ENCODE assay signal across 20 cellular contexts in genomic region chr1:204439976-204440375, GRCh38. TPM values are rescaled to one million over a fixed set of nuclear protein-coding genes. Genes with fewer than 3 reads are reported as not detected.
A peak's percentile ranks its signal among the peaks of the same experiment; 100 is the strongest.
DNase-seq lines count a peak whose midpoint lies in the region; ATAC-seq and TF ChIP-seq lines count a peak whose summit lies in the region.
"Had no signal": no experiment of that assay in that cellular context is flagged by ENCODE, and none has a peak within 500 bp of the region (broad histone marks: within the 10 kb centered on the region; RNA-seq: fewer than 3 reads in every experiment).

No MANE protein-coding gene starts in this region.

- TF ChIP-seq CTCF in endothelial cell (IDR thresholded peaks at IDR 0.05; ENCODE audit: unreplicated experiment) (no peak), type B pancreatic cell (conservative IDR thresholded peaks at IDR 0.05) (no peak)

- H3K9me3 Mint-ChIP-seq in endothelial cell (ENCODE audit: unreplicated experiment) (no peaks in the 10 kb centered on the region), type B pancreatic cell (no peaks in the 10 kb centered on the region)
- H3K9me3 Mint-ChIP-seq: activated CD4-positive, alpha-beta memory T cell treated with anti-CD3 and anti-CD28 coated beads, Interleukin-2, amount 10 ng/mL, durations not matched to agents 7 days and 5 days; activated T-cell treated with anti-CD3 and anti-CD28 coated beads, Interleukin-2, amount 50 U/mL, for 24 hours; IgD-negative memory B cell had no signal

- peaks cover 40% of the 10 kb centered on the region for H3K4me1 Mint-ChIP-seq in endothelial cell (ENCODE audit: unreplicated experiment)
- no peaks in the 10 kb centered on the region for H3K4me1 Mint-ChIP-seq in type B pancreatic cell (ENCODE audit: unreplicated experiment)

- H3K4me3 Mint-ChIP-seq in endothelial cell (ENCODE audit: unreplicated experiment) (peak overlapping the region; percentile 45), type B pancreatic cell (no peak overlapping the region)
- H3K4me3 Mint-ChIP-seq: activated CD4-positive, alpha-beta memory T cell treated with anti-CD3 and anti-CD28 coated beads, Interleukin-2, amount 10 ng/mL, durations not matched to agents 7 days and 5 days; activated T-cell treated with anti-CD3 and anti-CD28 coated beads, Interleukin-2, amount 50 U/mL, for 24 hours had no signal

- no peak overlapping the region for H3K27ac Mint-ChIP-seq in endothelial cell (ENCODE audit: unreplicated experiment)
- H3K27ac Mint-ChIP-seq in type B pancreatic cell: peak overlapping the region; percentile 28
- H3K27ac Mint-ChIP-seq: activated CD4-positive, alpha-beta memory T cell treated with anti-CD3 and anti-CD28 coated beads, Interleukin-2, amount 10 ng/mL, durations not matched to agents 7 days and 5 days; IgD-negative memory B cell had no signal

- H3K9me3 ChIP-seq in right cardiac atrium (ENCODE audit: control insufficient read depth, low read length) (no peaks in the 10 kb centered on the region), SJCRH30 (replicated peaks) (no peaks in the 10 kb centered on the region)

- H3K4me1 ChIP-seq in right cardiac atrium (ENCODE audit: control insufficient read depth, insufficient read depth, low read length) (peaks cover 11% of the 10 kb centered on the region), SJCRH30 (peaks cover 4% of the 10 kb centered on the region)

- H3K4me3 ChIP-seq in right cardiac atrium (ENCODE audit: low read length) (no peak overlapping the region), SJCRH30 (no peak overlapping the region)
- H3K4me3 ChIP-seq: SK-N-MC had no signal

- DNase-seq in endothelial cell (ENCODE audit: low spot score) (no peak), right cardiac atrium (peak; percentile 57 to 80 (median 73)), sciatic nerve (ENCODE audit: low spot score) (peak; percentile 74), type B pancreatic cell (ENCODE audit: extremely low spot score, unreplicated experiment) (no peak), SJCRH30 (no peak)
- DNase-seq: activated CD4-positive, alpha-beta memory T cell treated with anti-CD3 and anti-CD28 coated beads, Interleukin-2, amount 10 ng/mL, durations not matched to agents 7 days and 5 days; activated CD4-positive, CD25-positive, alpha-beta regulatory T cell; activated naive CD4-positive, alpha-beta T cell treated with anti-CD3 and anti-CD28 coated beads, Interleukin-2, amount 50 U/mL, for 16 hours; activated T-cell treated with anti-CD3 and anti-CD28 coated beads, Interleukin-2, amount 50 U/mL, for 24 hours; MM.1S; NCI-H187 treated with DMSO at 0.1 percent for 48 hours; NCI-H2227 treated with DMSO at 0.1 percent for 48 hours; small intestine; stimulated activated CD4-positive, alpha-beta T cell treated with anti-CD3 and anti-CD28 coated beads, Interleukin-2, amount 100 ng/mL, for 48 hours had no signal

- peaks cover 84% of the 10 kb centered on the region for H3K36me3 Mint-ChIP-seq in endothelial cell (ENCODE audit: low read depth, unreplicated experiment)
- peaks cover 40% of the 10 kb centered on the region for H3K36me3 Mint-ChIP-seq in type B pancreatic cell

- H3K27me3 ChIP-seq in right cardiac atrium (ENCODE audit: control insufficient read depth, insufficient read depth) (no peaks in the 10 kb centered on the region), SJCRH30 (no peaks in the 10 kb centered on the region)
- H3K27me3 ChIP-seq: foreskin keratinocyte had no signal

- ATAC-seq in right cardiac atrium: peak; percentile 31 to 74
- peak; percentile 69 for ATAC-seq in sciatic nerve
- ATAC-seq in HG02588 (IDR thresholded peaks at IDR 0.05; ENCODE audit: unreplicated experiment): no peak
- no peak for ATAC-seq in HG02642 (IDR thresholded peaks at IDR 0.05; ENCODE audit: poor library complexity, unreplicated experiment)
- ATAC-seq: foreskin keratinocyte, Panc1 had no signal

- intact Hi-C loops in right cardiac atrium (cut with DNase I): no loop called here
- intact Hi-C loops in sciatic nerve (cut with DNase I): no loop called here

- H3K27ac ChIP-seq in right cardiac atrium (ENCODE audit: low read length): peak overlapping the region; percentile 2
- no peak overlapping the region for H3K27ac ChIP-seq in SJCRH30
- H3K27ac ChIP-seq: foreskin keratinocyte, SK-N-MC had no signal

- H3K27me3 Mint-ChIP-seq in endothelial cell (ENCODE audit: unreplicated experiment): peaks cover 12% of the 10 kb centered on the region
- H3K27me3 Mint-ChIP-seq in type B pancreatic cell: no peaks in the 10 kb centered on the region
- H3K27me3 Mint-ChIP-seq: activated CD4-positive, alpha-beta memory T cell treated with anti-CD3 and anti-CD28 coated beads, Interleukin-2, amount 10 ng/mL, durations not matched to agents 7 days and 5 days; activated T-cell treated with anti-CD3 and anti-CD28 coated beads, Interleukin-2, amount 50 U/mL, for 24 hours; IgD-negative memory B cell had no signal

- H3K36me3 ChIP-seq in SJCRH30: no peaks in the 10 kb centered on the region

- 56% methylated on average over 10 of the region's 10 CpGs for WGBS in right cardiac atrium

RNA-seq across cellular contexts. Expression of gene PPP1R15B, which starts 28.4 kb away (rescaled TPM):
- total RNA-seq in endothelial cell (ENCODE audit: unreplicated experiment): 43.2 TPM
- total RNA-seq in right cardiac atrium: 10 to 100 TPM; 20.0 to 36.3 (median 23.9) TPM
- polyA plus RNA-seq in right cardiac atrium: 14.2 TPM
- total RNA-seq in sciatic nerve: 38.7 TPM
- total RNA-seq in type B pancreatic cell (ENCODE audit: low replicate concordance): 43.3 and 48.9 TPM in 2 replicates
- 67.6 and 71.4 TPM in 2 replicates for total RNA-seq in SJCRH30 (2014; rRNA removed; shearing (Covaris generic))

RNA-seq across cellular contexts. Expression of gene PIK3C2B, which starts 54.6 kb away (rescaled TPM):
- total RNA-seq in endothelial cell (ENCODE audit: unreplicated experiment): 256 TPM
- 10 to 100 TPM; 24.9 to 32.7 (median 29.0) TPM for total RNA-seq in right cardiac atrium
- 13.3 TPM for polyA plus RNA-seq in right cardiac atrium
- total RNA-seq in sciatic nerve: 52.2 TPM
- 55.1 and 77.5 TPM in 2 replicates for total RNA-seq in type B pancreatic cell (ENCODE audit: low replicate concordance)
- 2.4 and 3.6 TPM in 2 replicates for total RNA-seq in SJCRH30 (2014; rRNA removed; shearing (Covaris generic))

Comparison
In these comparisons a context has a peak if more than half of its experiments do, and no peak if none do; other contexts are left out.
1. DNase-seq: peak in right cardiac atrium (3 of 3) and sciatic nerve (single experiment); none in endothelial cell (single experiment), type B pancreatic cell (single experiment) and SJCRH30 (0 of 2).
2. ATAC-seq: peak in right cardiac atrium (2 of 2) and sciatic nerve (single experiment); none in HG02588 (single experiment) and HG02642 (single experiment).